3 cellular contexts compared by ENCODE assay signal in genomic region chr12:32939801-32940200, GRCh38.
TF ChIP-seq lines count a peak whose summit lies in the region.

No MANE protein-coding gene starts in this region.

TF ChIP-seq in HepG2, 621 proteins besides CTCF, POLR2A, EP300 and RAD21:
- TF ChIP-seq CREB1 (IDR thresholded peaks at IDR 0.05) (peak; percentile 56), CREB1 (CRISPR knock-in tag; IDR thresholded peaks at IDR 0.05) (no peak), GMEB1 (CRISPR knock-in tag; IDR thresholded peaks at IDR 0.05; ENCODE audit: borderline replicate concordance) (no peak), ATF7 (IDR thresholded peaks at IDR 0.05) (peak; percentile 47; the same call in 1 of the 2 replicates), ATF7 (CRISPR knock-in tag; IDR thresholded peaks at IDR 0.05) (no peak)

TF ChIP-seq in HEK293, 187 proteins besides CTCF, POLR2A, EP300 and RAD21:
- TF ChIP-seq ZNF341 (tag by site-specific recombination; IDR thresholded peaks at IDR 0.05; ENCODE audit: low read depth), result no peak
- no peak for TF ChIP-seq ZNF664 (tag by site-specific recombination; IDR thresholded peaks at IDR 0.05)
- no peak for TF ChIP-seq ZIC2 (tag by site-specific recombination; IDR thresholded peaks at IDR 0.05)
- peak; percentile 79 for TF ChIP-seq ZNF510 (tag by site-specific recombination; IDR thresholded peaks at IDR 0.05; ENCODE audit: insufficient replicate concordance)
- TF ChIP-seq ZNF660 (tag by site-specific recombination; IDR thresholded peaks at IDR 0.05), result no peak
- TF ChIP-seq ZBTB8A (tag by site-specific recombination; IDR thresholded peaks at IDR 0.05), result no peak
- TF ChIP-seq ZNF521 (tag by site-specific recombination; IDR thresholded peaks at IDR 0.05), result no peak

TF ChIP-seq in neural cell, 6 proteins besides CTCF, POLR2A, EP300 and RAD21:
- TF ChIP-seq REST (IDR thresholded peaks at IDR 0.05; ENCODE audit: borderline replicate concordance) (no peak), MXI1 (conservative IDR thresholded peaks at IDR 0.05; ENCODE audit: poor library complexity, severe bottlenecking) (no peak), POLR2AphosphoS5 (IDR thresholded peaks at IDR 0.05) (no peak), SMC3 (conservative IDR thresholded peaks at IDR 0.05; ENCODE audit: poor library complexity) (no peak), EZH2 (IDR thresholded peaks at IDR 0.05; ENCODE audit: borderline replicate concordance, insufficient read depth, low read length, poor library complexity, severe bottlenecking) (no peak), TAF1 (IDR thresholded peaks at IDR 0.05; ENCODE audit: low read depth) (no peak)
TF ChIP-seq in neural cell: peak in this region for 0.
